In genomic region chr6:116536216-116536621, GRCh38 we compare ENCODE assay signal across 8 cellular contexts.
DNase-seq lines count a peak whose midpoint lies in the region; FAIRE-seq and TF ChIP-seq lines count a peak whose summit lies in the region.

No MANE protein-coding gene starts in this region.

- H3F3A ChIP-seq in MM.1S (ENCODE audit: insufficient read depth, low read length): no peaks in the 10 kb centered on the region
- H3F3A ChIP-seq in SU-DHL-6 (ENCODE audit: insufficient read depth): no peaks in the 10 kb centered on the region

- H4K20me1 ChIP-seq in MM.1S (ENCODE audit: insufficient read depth, low read length) (no peaks in the 10 kb centered on the region), SU-DHL-6 (ENCODE audit: low read depth, low read length) (no peaks in the 10 kb centered on the region)

- H3K4me3 ChIP-seq in MM.1S (ENCODE audit: low read length) (no peak overlapping the region), SU-DHL-6 (ENCODE audit: insufficient read depth, low read length, poor library complexity, severe bottlenecking) (no peak overlapping the region)

- no peaks in the 10 kb centered on the region for H3K9me3 Mint-ChIP-seq in nephron progenitor cell

- H3K27ac ChIP-seq in MM.1S (ENCODE audit: low read length) (no peak overlapping the region), SU-DHL-6 (ENCODE audit: low read depth, low read length) (no peak overlapping the region)

- H3K36me3 ChIP-seq in MM.1S (replicated peaks; ENCODE audit: insufficient read depth, low read length) (no peaks in the 10 kb centered on the region), SU-DHL-6 (ENCODE audit: low read length) (no peaks in the 10 kb centered on the region)

- H3K27me3 ChIP-seq in MM.1S (replicated peaks; ENCODE audit: insufficient read depth, low read length) (no peaks in the 10 kb centered on the region), SU-DHL-6 (ENCODE audit: low read length) (no peaks in the 10 kb centered on the region)

- H3K9ac ChIP-seq in MM.1S (ENCODE audit: low read length): no peak overlapping the region
- H3K9ac ChIP-seq in SU-DHL-6 (ENCODE audit: low read length): no peak overlapping the region

- DNase-seq in D341Med (ENCODE audit: low spot score): peak; percentile 35
- peak; percentile 7 for DNase-seq in GM19238 (ENCODE audit: insufficient read length, low spot score)
- peak; percentile 72 for DNase-seq in MM.1S
- peak; percentile 63 to 73 for DNase-seq in erythroblast (lab: John Stamatoyannopoulos, UW)
- DNase-seq in nephron progenitor cell: peak; percentile 15
- no peak for DNase-seq in GM19240 (ENCODE audit: insufficient read length, low spot score)
- no peak for DNase-seq in H54 (ENCODE audit: insufficient read length, low spot score)

- TF ChIP-seq POLR2A in erythroblast (IDR thresholded peaks at IDR 0.05; ENCODE audit: low read length) (no peak), H54 (IDR thresholded peaks at IDR 0.05; ENCODE audit: low read depth, low read length) (no peak)

- no peak for FAIRE-seq in H54 (lab: Jason Lieb, UNC)

- H2AFZ ChIP-seq in MM.1S (ENCODE audit: low read length): peak overlapping the region; percentile 40; the same call in 1 of the 2 replicates
- peak overlapping the region; percentile 24 for H2AFZ ChIP-seq in SU-DHL-6 (ENCODE audit: low read depth, low read length, severe bottlenecking)

- no peak overlapping the region for H3K27ac Mint-ChIP-seq in nephron progenitor cell

- no peaks in the 10 kb centered on the region for H3K4me1 ChIP-seq in MM.1S (ENCODE audit: low read length)

- peaks cover 23% of the 10 kb centered on the region for H3K4me1 Mint-ChIP-seq in nephron progenitor cell

- H3K27me3 Mint-ChIP-seq in nephron progenitor cell (ENCODE audit: low read depth, poor library complexity): peaks cover 9% of the 10 kb centered on the region

- H3K4me3 Mint-ChIP-seq in nephron progenitor cell: no peak overlapping the region

- no peaks in the 10 kb centered on the region for H3K9me3 ChIP-seq in MM.1S (replicated peaks; ENCODE audit: insufficient read depth, low read length)
- H3K9me3 ChIP-seq in SU-DHL-6 (ENCODE audit: insufficient read depth, low read length): no peaks in the 10 kb centered on the region

- TF ChIP-seq CTCF in MM.1S (IDR thresholded peaks at IDR 0.05; ENCODE audit: low read length) (peak; percentile 72), SU-DHL-6 (IDR thresholded peaks at IDR 0.05; ENCODE audit: insufficient read depth, low read length, poor library complexity, severe bottlenecking) (peak; percentile 82), nephron progenitor cell (IDR thresholded peaks at IDR 0.05) (peak; percentile 86)

- H3K9me2 ChIP-seq in MM.1S (replicated peaks; ENCODE audit: insufficient read depth, low read length) (no peaks in the 10 kb centered on the region), SU-DHL-6 (replicated peaks; ENCODE audit: insufficient read depth, low read length) (no peaks in the 10 kb centered on the region)

- H3K4me2 ChIP-seq in MM.1S (ENCODE audit: low read depth, low read length) (no peak overlapping the region), SU-DHL-6 (ENCODE audit: low read depth, low read length, poor library complexity, severe bottlenecking) (no peak overlapping the region)

- H3K79me2 ChIP-seq in MM.1S (ENCODE audit: low read length) (no peaks in the 10 kb centered on the region), SU-DHL-6 (ENCODE audit: insufficient read depth, low read length) (no peaks in the 10 kb centered on the region)

- no peaks in the 10 kb centered on the region for H3K36me3 Mint-ChIP-seq in nephron progenitor cell (ENCODE audit: low read depth)

Comparison
In these comparisons a context has a peak if more than half of its experiments do, and no peak if none do; other contexts are left out.
1. DNase-seq: peak in D341Med (single experiment), GM19238 (single experiment), MM.1S (single experiment), erythroblast (2 of 2) and nephron progenitor cell (single experiment); none in GM19240 (single experiment) and H54 (single experiment).
2. Peak in every context shown above with its lines, with median percentiles within 50 percentile points of each other: CTCF ChIP-seq.